Comparison of ENCODE assay signal across 8 cellular contexts in the genomic region with DNA sequence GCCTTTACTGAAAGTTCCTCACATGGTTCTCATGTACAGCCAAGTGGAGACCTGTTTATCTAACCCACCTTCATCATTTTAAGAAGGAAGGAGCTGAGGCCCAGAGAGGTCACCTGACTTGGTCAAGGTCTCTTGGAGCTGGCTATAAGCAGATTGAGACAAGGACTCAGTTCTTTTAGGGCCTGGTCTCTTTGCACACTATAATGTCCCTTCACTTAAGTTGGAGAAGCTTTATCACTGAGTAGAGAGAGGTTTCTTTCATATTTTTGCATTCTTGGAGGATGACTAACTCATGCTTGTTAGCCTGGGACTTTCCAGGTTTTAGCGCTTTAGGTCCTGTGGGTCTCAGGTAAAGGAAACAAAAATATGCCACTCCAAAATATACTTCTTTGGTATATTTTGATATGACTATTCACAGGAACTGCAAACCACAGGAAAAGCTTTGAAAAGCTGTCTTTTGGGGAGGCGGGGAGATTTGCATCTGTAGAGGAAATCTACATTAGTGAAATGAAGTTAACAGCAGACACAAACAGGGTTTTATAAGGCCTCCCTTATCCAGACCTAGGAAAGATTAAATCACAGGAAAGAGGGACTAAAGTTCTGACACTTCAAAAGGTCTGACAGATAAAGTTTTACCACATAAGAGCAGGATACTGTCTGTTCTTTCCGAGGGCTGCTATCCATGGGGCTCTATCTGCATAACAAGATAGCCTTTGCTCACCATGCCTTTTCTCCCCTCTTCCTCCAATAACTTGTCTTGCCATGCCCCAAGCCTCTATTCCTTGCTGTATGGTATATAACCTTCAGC.
DNase-seq lines count a peak whose midpoint lies in the region; ATAC-seq and TF ChIP-seq lines count a peak whose summit lies in the region.

No MANE protein-coding gene starts in this region.

- no peaks in the 10 kb centered on the region for H3K36me3 ChIP-seq in adrenal gland (replicated peaks in 1 of 2)

- intact Hi-C loops in adrenal gland (cut with DNase I), result no loop called here

- no peak for TF ChIP-seq POLR2A in adrenal gland (IDR thresholded peaks at IDR 0.05)

- H3K27ac ChIP-seq in epithelial cell of prostate (peak overlapping the region; percentile 25), adrenal gland (no peak overlapping the region)

- peaks cover 63% of the 10 kb centered on the region for H3K4me1 Mint-ChIP-seq in T-helper 2 cell treated with Interferon-gamma antibody and Interleukin-4, amounts not matched to agents 5 μg/mL and 100 μg/mL, for 36 hours (ENCODE audit: low read depth)

- H3K27me3 Mint-ChIP-seq in T-helper 2 cell treated with Interferon-gamma antibody and Interleukin-4, amounts not matched to agents 5 μg/mL and 100 μg/mL, for 36 hours (ENCODE audit: low read depth), result no peaks in the 10 kb centered on the region

- H3K27ac Mint-ChIP-seq in T-helper 2 cell treated with Interferon-gamma antibody and Interleukin-4, amounts not matched to agents 5 μg/mL and 100 μg/mL, for 36 hours, result peak overlapping the region; percentile 86

- H3K4me3 ChIP-seq in adrenal gland, result no peak overlapping the region

- peak; percentile 41 for DNase-seq in GM13977 (ENCODE audit: low spot score)
- peak; percentile 77 for DNase-seq in T-helper 2 cell treated with Interferon-gamma antibody and Interleukin-4, amounts not matched to agents 5 μg/mL and 100 μg/mL, for 36 hours (ENCODE audit: low spot score)
- DNase-seq in epithelial cell of prostate (ENCODE audit: low read depth, low spot score), result no peak
- DNase-seq in foreskin melanocyte, result no peak
- no peak for DNase-seq in DMS79 treated with DMSO at 0.1 percent for 48 hours (lab: John Stamatoyannopoulos, UW)
- no peak for DNase-seq in hepatic stellate cell (ENCODE audit: low spot score)
- no peak for DNase-seq in adrenal gland

- H3K4me1 ChIP-seq in adrenal gland (replicated peaks in 1 of 2), result no peaks in the 10 kb centered on the region

- in situ Hi-C loops in GM13977 (cut with MboI; ENCODE audit: low pct_unique_long_range_greater_than_20kb, low sequenced_read_pairs, unreplicated experiment), result no loop called here

- H3K9me3 ChIP-seq in adrenal gland (replicated peaks in 1 of 3), result no peaks in the 10 kb centered on the region

- H3K36me3 Mint-ChIP-seq in T-helper 2 cell treated with Interferon-gamma antibody and Interleukin-4, amounts not matched to agents 5 μg/mL and 100 μg/mL, for 36 hours (ENCODE audit: low read depth), result peaks cover 12% of the 10 kb centered on the region

- H3K27me3 ChIP-seq in adrenal gland, result peaks cover 2% of the 10 kb centered on the region

- TF ChIP-seq CTCF in GM13977 (IDR thresholded peaks at IDR 0.05; ENCODE audit: extremely low read depth, insufficient read depth, missing control alignments) (no peak), adrenal gland (IDR thresholded peaks at IDR 0.05) (no peak)

- peak overlapping the region; percentile 56 for H3K4me3 Mint-ChIP-seq in T-helper 2 cell treated with Interferon-gamma antibody and Interleukin-4, amounts not matched to agents 5 μg/mL and 100 μg/mL, for 36 hours

- peak; percentile 54 for ATAC-seq in HG02852 (IDR thresholded peaks at IDR 0.05; ENCODE audit: unreplicated experiment)

- peaks cover 15% of the 10 kb centered on the region for H3K9me3 Mint-ChIP-seq in T-helper 2 cell treated with Interferon-gamma antibody and Interleukin-4, amounts not matched to agents 5 μg/mL and 100 μg/mL, for 36 hours

- WGBS in adrenal gland, 4 donors, result 72 to 82% (median 79%) methylated on average over 3 of the region's 3 CpGs

Comparison
In these comparisons a context has a peak if more than half of its experiments do, and no peak if none do; other contexts are left out.
1. DNase-seq: peak in GM13977 (single experiment) and T-helper 2 cell treated with Interferon-gamma antibody and Interleukin-4, amounts not matched to agents 5 μg/mL and 100 μg/mL, for 36 hours (single experiment); none in epithelial cell of prostate (single experiment), foreskin melanocyte (single experiment), DMS79 treated with DMSO at 0.1 percent for 48 hours (single experiment), hepatic stellate cell (single experiment) and adrenal gland (0 of 7).